ENCODE assay signal across 24 cellular contexts in the genomic region with DNA sequence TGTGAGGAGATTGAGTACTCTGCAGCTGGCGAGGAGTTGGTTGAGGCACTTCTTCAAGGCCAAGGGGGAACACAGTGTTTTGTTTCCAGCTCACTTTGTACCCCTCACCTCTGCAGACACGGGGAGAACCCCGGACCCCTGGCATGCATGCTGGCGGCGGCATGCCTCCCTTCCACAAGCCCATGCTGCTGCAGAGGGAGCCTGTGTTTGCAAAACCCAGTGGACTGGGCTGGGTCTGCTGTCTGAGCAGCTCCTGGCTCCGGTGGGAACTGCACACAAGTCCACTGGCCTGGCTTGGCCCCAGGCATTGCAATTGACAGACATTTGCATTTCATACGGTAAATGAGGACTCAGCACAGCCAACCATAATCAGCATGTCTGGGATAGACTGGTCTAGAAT.
DNase-seq lines count a peak whose midpoint lies in the region; ATAC-seq, FAIRE-seq and TF ChIP-seq lines count a peak whose summit lies in the region.
"Had no signal": no experiment of that assay in that cellular context is flagged by ENCODE, and none has a peak within 500 bp of the region (broad histone marks: within the 10 kb centered on the region; RNA-seq: fewer than 3 reads in every experiment).

No MANE protein-coding gene starts in this region.

- DNase-seq in HepG2 (ENCODE audit: low spot score): no peak
- no peak for DNase-seq in right lobe of liver
- peak; percentile 12 for DNase-seq in NCI-H1048 (lab: John Stamatoyannopoulos, UW)
- no peak for DNase-seq in RWPE2 (ENCODE audit: low spot score)
- peak; percentile 4 for DNase-seq in retina
- DNase-seq in GM13977 (ENCODE audit: low spot score): no peak
- no peak for DNase-seq in left ventricle myocardium superior
- DNase-seq: AML-193; Caco-2; Calu3; CD4-positive, alpha-beta T cell; CD8-positive, alpha-beta T cell; DND-41; GF-D8 had no signal

- H3K4me1 ChIP-seq in HepG2 (ENCODE audit: insufficient read depth, low read length): peaks cover 52% of the 10 kb centered on the region
- no peaks in the 10 kb centered on the region for H3K4me1 ChIP-seq in right lobe of liver
- H3K4me1 ChIP-seq in RWPE2 (ENCODE audit: insufficient read depth, poor library complexity, severe bottlenecking): peaks cover 20% of the 10 kb centered on the region
- H3K4me1 ChIP-seq: BLaER1 treated with 17β-estradiol and CSF1 and Interleukin-3, amounts not matched to agents 10 nM and 100 nM had no signal

- in situ Hi-C loops in HepG2 (cut with HindIII; ENCODE audit: extremely low pct_ligation_motif_present, low pct_unique_long_range_greater_than_20kb) (no loop called here), GM13977 (cut with MboI; ENCODE audit: low pct_unique_long_range_greater_than_20kb, low sequenced_read_pairs, unreplicated experiment) (no loop called here)

- FAIRE-seq in HepG2 (lab: Jason Lieb, UNC): no peak
- FAIRE-seq: A549, D721Med, G401.6, GM12891, GM18507, GM19239 had no signal

- TF ChIP-seq CTCF in HepG2 (CRISPR knock-in tag; IDR thresholded peaks at IDR 0.05): no peak
- TF ChIP-seq CTCF in right lobe of liver (IDR thresholded peaks at IDR 0.05): no peak
- no peak for TF ChIP-seq CTCF in RWPE2 (IDR thresholded peaks at IDR 0.05; ENCODE audit: poor library complexity, severe bottlenecking)
- TF ChIP-seq CTCF in GM13977 (IDR thresholded peaks at IDR 0.05; ENCODE audit: extremely low read depth, insufficient read depth, missing control alignments): no peak

- H3K79me2 ChIP-seq in HepG2 (ENCODE audit: insufficient read depth, low read length): no peaks in the 10 kb centered on the region

- intact Hi-C loops in HepG2 (cut with micrococcal nuclease; ENCODE audit: unreplicated experiment): no loop called here
- intact Hi-C loops in right lobe of liver (cut with DNase I): no loop called here
- intact Hi-C loops in left ventricle myocardium superior (cut with micrococcal nuclease): no loop called here

- CTCF ChIA-PET in HepG2 (lab: Yijun Ruan, JAX; ENCODE audit: low intra/inter-chr PET ratio, low total read pairs): no interaction called here

- no peak overlapping the region for H2AFZ ChIP-seq in HepG2 (ENCODE audit: low read length)

- H3K9me3 ChIP-seq in HepG2 (ENCODE audit: low read length): no peaks in the 10 kb centered on the region
- no peaks in the 10 kb centered on the region for H3K9me3 ChIP-seq in right lobe of liver
- no peaks in the 10 kb centered on the region for H3K9me3 ChIP-seq in RWPE2 (ENCODE audit: severe bottlenecking)
- H3K9me3 ChIP-seq: A549; BLaER1 treated with 17β-estradiol and CSF1 and Interleukin-3, amounts not matched to agents 10 nM and 100 nM; Caco-2 had no signal

- 69% methylated on average over 2 of the region's 7 CpGs for WGBS in HepG2 (ENCODE audit: low lambda C conversion rate)
- WGBS in right lobe of liver (ENCODE audit: insufficient coverage, low coverage, low lambda C conversion rate, missing lambda C conversion rate): 91% methylated on average over 2 of the region's 7 CpGs

- TF ChIP-seq RAD21 in HepG2 (CRISPR knock-in tag; IDR thresholded peaks at IDR 0.05): no peak

- H3K36me3 ChIP-seq in HepG2 (replicated peaks in 1 of 2; ENCODE audit: control insufficient read depth in 1 of 2, insufficient read depth in 2 of 2, low read length in 2 of 2): peaks cover 3 to 27% of the 10 kb centered on the region in 2 experiments; a peak in 3 of 5 replicates
- H3K36me3 ChIP-seq in right lobe of liver: peaks cover 0 to 37% (median 3%) of the 10 kb centered on the region in 4 donors
- peaks cover 21% of the 10 kb centered on the region for H3K36me3 ChIP-seq in RWPE2 (ENCODE audit: low read depth)

- H3K9ac ChIP-seq in HepG2 (ENCODE audit: insufficient read depth, low read depth, low read length): no peak overlapping the region
- H3K9ac ChIP-seq: BLaER1 treated with 17β-estradiol and CSF1 and Interleukin-3, amounts not matched to agents 10 nM and 100 nM had no signal

- H3K27me3 ChIP-seq in HepG2 (ENCODE audit: control insufficient read depth in 1 of 2, insufficient read depth in 2 of 2, low read length in 2 of 2) (no peaks in the 10 kb centered on the region), right lobe of liver (no peaks in the 10 kb centered on the region), RWPE2 (ENCODE audit: insufficient read depth, poor library complexity, severe bottlenecking) (no peaks in the 10 kb centered on the region)
- H3K27me3 ChIP-seq: BLaER1 treated with 17β-estradiol and CSF1 and Interleukin-3, amounts not matched to agents 10 nM and 100 nM had no signal

- POLR2A ChIA-PET in HepG2 (lab: Yijun Ruan, JAX): interaction anchor here (1.6 kb wide), 1 partner anchor 38 kb away, joined by 3 read pairs; no protein-coding TSS in a partner anchor

- TF ChIP-seq POLR2A in HepG2 (IDR thresholded peaks at IDR 0.05; ENCODE audit: insufficient read depth in 1 of 2, low read depth in 2 of 2, low read length in 2 of 2) (no peak), right lobe of liver (IDR thresholded peaks at IDR 0.05) (no peak)

- H3K4me2 ChIP-seq in HepG2 (ENCODE audit: low read depth, low read length): no peak overlapping the region
- H3K4me2 ChIP-seq: A549; BLaER1 treated with 17β-estradiol and CSF1 and Interleukin-3, amounts not matched to agents 10 nM and 100 nM had no signal

- H3K27ac ChIP-seq in HepG2 (ENCODE audit: extremely low read length, insufficient read depth, low read length) (peak overlapping the region; percentile 21), right lobe of liver (no peak overlapping the region), RWPE2 (ENCODE audit: poor library complexity, severe bottlenecking) (peak overlapping the region; percentile 85)
- H3K27ac ChIP-seq: 22Rv1; A549; BLaER1 treated with 17β-estradiol and CSF1 and Interleukin-3, amounts not matched to agents 10 nM and 100 nM; C4-2B had no signal

- no TSS peak for BruUV-seq in HepG2 (replicated peaks; lab: Mats Ljungman, UMichigan)

- no peak for TF ChIP-seq EP300 in HepG2 (IDR thresholded peaks at IDR 0.05; ENCODE audit: low read depth in 2 of 2, low read length in 2 of 2)
- no peak for TF ChIP-seq EP300 in HepG2 (CRISPR knock-in tag; IDR thresholded peaks at IDR 0.05; ENCODE audit: borderline replicate concordance)

- no peak overlapping the region for H3K4me3 ChIP-seq in HepG2 (replicated peaks in 1 of 3; ENCODE audit: insufficient read depth in 1 of 3, low read depth in 2 of 3, low read length in 3 of 3)
- no peak overlapping the region for H3K4me3 ChIP-seq in right lobe of liver
- no peak overlapping the region for H3K4me3 ChIP-seq in RWPE2 (ENCODE audit: severe bottlenecking)
- H3K4me3 ChIP-seq: A549; BLaER1 treated with 17β-estradiol and CSF1 and Interleukin-3, amounts not matched to agents 10 nM and 100 nM had no signal

- no peaks in the 10 kb centered on the region for H4K20me1 ChIP-seq in HepG2 (ENCODE audit: insufficient read depth, low read length)

- ATAC-seq in HepG2 (peak; percentile 11; the same call in 1 of the 3 replicates), right lobe of liver (no peak), RWPE2 (ENCODE audit: low read depth) (no peak), HG02763 (IDR thresholded peaks at IDR 0.05; ENCODE audit: unreplicated experiment) (no peak), left ventricle myocardium superior (no peak)
- ATAC-seq: A549; CD8-positive, alpha-beta T cell had no signal

TF ChIP-seq in HepG2, 621 proteins besides CTCF, POLR2A, EP300 and RAD21 (continues in another document):
- TF ChIP-seq ETS1 (CRISPR knock-in tag; IDR thresholded peaks at IDR 0.05) (no peak), AGO1 (IDR thresholded peaks at IDR 0.05; ENCODE audit: low read depth, low read length, poor library complexity, severe bottlenecking) (no peak), KLF6 (CRISPR knock-in tag; IDR thresholded peaks at IDR 0.05) (no peak), ZNF709 (CRISPR knock-in tag; IDR thresholded peaks at IDR 0.05) (no peak), ISX (CRISPR knock-in tag; conservative IDR thresholded peaks at IDR 0.05) (no peak), ZNF850 (CRISPR knock-in tag; conservative IDR thresholded peaks at IDR 0.05) (no peak)

Comparison
In these comparisons a context has a peak if more than half of its experiments do, and no peak if none do; other contexts are left out.
1. H3K27ac ChIP-seq: peak in HepG2 (single experiment) and RWPE2 (single experiment); none in right lobe of liver (0 of 3).
2. DNase-seq: peak in NCI-H1048 (single experiment) and retina (single experiment); none in HepG2 (single experiment), right lobe of liver (0 of 3), RWPE2 (single experiment), GM13977 (single experiment) and left ventricle myocardium superior (single experiment).